1 cellular context compared by ENCODE assay signal in genomic region chr9:129333961-129334743, GRCh38.
TF ChIP-seq lines count a peak whose summit lies in the region.

No MANE protein-coding gene starts in this region.

TF ChIP-seq in HepG2, 621 proteins besides CTCF, POLR2A, EP300 and RAD21 (continued from another document and continues in another):
- no peak for TF ChIP-seq ZBTB40 (IDR thresholded peaks at IDR 0.05)
- no peak; the same call in none of the 2 replicates for TF ChIP-seq ZBTB40 (CRISPR knock-in tag; IDR thresholded peaks at IDR 0.05)
- TF ChIP-seq ZNF101 (CRISPR knock-in tag; IDR thresholded peaks at IDR 0.05; ENCODE audit: borderline replicate concordance, low read depth): no peak
- TF ChIP-seq, protein P1, sequence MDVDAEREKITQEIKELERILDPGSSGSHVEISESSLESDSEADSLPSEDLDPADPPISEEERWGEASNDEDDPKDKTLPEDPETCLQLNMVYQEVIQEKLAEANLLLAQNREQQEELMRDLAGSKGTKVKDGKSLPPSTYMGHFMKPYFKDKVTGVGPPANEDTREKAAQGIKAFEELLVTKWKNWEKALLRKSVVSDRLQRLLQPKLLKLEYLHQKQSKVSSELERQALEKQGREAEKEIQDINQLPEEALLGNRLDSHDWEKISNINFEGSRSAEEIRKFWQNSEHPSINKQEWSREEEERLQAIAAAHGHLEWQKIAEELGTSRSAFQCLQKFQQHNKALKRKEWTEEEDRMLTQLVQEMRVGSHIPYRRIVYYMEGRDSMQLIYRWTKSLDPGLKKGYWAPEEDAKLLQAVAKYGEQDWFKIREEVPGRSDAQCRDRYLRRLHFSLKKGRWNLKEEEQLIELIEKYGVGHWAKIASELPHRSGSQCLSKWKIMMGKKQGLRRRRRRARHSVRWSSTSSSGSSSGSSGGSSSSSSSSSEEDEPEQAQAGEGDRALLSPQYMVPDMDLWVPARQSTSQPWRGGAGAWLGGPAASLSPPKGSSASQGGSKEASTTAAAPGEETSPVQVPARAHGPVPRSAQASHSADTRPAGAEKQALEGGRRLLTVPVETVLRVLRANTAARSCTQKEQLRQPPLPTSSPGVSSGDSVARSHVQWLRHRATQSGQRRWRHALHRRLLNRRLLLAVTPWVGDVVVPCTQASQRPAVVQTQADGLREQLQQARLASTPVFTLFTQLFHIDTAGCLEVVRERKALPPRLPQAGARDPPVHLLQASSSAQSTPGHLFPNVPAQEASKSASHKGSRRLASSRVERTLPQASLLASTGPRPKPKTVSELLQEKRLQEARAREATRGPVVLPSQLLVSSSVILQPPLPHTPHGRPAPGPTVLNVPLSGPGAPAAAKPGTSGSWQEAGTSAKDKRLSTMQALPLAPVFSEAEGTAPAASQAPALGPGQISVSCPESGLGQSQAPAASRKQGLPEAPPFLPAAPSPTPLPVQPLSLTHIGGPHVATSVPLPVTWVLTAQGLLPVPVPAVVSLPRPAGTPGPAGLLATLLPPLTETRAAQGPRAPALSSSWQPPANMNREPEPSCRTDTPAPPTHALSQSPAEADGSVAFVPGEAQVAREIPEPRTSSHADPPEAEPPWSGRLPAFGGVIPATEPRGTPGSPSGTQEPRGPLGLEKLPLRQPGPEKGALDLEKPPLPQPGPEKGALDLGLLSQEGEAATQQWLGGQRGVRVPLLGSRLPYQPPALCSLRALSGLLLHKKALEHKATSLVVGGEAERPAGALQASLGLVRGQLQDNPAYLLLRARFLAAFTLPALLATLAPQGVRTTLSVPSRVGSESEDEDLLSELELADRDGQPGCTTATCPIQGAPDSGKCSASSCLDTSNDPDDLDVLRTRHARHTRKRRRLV (CRISPR knock-in tag; IDR thresholded peaks at IDR 0.05): peak; percentile 91
- TF ChIP-seq, protein P2, sequence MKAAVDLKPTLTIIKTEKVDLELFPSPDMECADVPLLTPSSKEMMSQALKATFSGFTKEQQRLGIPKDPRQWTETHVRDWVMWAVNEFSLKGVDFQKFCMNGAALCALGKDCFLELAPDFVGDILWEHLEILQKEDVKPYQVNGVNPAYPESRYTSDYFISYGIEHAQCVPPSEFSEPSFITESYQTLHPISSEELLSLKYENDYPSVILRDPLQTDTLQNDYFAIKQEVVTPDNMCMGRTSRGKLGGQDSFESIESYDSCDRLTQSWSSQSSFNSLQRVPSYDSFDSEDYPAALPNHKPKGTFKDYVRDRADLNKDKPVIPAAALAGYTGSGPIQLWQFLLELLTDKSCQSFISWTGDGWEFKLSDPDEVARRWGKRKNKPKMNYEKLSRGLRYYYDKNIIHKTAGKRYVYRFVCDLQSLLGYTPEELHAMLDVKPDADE (CRISPR knock-in tag; IDR thresholded peaks at IDR 0.05): no peak
- peak; percentile 92 for TF ChIP-seq ZFP36 (IDR thresholded peaks at IDR 0.05; ENCODE audit: borderline replicate concordance, low read depth, low read length, partially characterized antibody)
- no peak for TF ChIP-seq ZNF407 (CRISPR knock-in tag; IDR thresholded peaks at IDR 0.05; ENCODE audit: not compliant biosample characterization)
- TF ChIP-seq, protein P3, sequence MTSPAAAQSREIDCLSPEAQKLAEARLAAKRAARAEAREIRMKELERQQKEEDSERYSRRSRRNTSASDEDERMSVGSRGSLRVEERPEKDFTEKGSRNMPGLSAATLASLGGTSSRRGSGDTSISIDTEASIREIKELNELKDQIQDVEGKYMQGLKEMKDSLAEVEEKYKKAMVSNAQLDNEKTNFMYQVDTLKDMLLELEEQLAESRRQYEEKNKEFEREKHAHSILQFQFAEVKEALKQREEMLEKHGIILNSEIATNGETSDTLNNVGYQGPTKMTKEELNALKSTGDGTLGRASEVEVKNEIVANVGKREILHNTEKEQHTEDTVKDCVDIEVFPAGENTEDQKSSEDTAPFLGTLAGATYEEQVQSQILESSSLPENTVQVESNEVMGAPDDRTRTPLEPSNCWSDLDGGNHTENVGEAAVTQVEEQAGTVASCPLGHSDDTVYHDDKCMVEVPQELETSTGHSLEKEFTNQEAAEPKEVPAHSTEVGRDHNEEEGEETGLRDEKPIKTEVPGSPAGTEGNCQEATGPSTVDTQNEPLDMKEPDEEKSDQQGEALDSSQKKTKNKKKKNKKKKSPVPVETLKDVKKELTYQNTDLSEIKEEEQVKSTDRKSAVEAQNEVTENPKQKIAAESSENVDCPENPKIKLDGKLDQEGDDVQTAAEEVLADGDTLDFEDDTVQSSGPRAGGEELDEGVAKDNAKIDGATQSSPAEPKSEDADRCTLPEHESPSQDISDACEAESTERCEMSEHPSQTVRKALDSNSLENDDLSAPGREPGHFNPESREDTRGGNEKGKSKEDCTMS (CRISPR knock-in tag; conservative IDR thresholded peaks at IDR 0.05): no peak
- no peak for TF ChIP-seq PAWR (CRISPR knock-in tag; IDR thresholded peaks at IDR 0.05; ENCODE audit: borderline replicate concordance)
- TF ChIP-seq CEBPG (CRISPR knock-in tag; IDR thresholded peaks at IDR 0.05): peak; percentile 94
- TF ChIP-seq, protein P4, sequence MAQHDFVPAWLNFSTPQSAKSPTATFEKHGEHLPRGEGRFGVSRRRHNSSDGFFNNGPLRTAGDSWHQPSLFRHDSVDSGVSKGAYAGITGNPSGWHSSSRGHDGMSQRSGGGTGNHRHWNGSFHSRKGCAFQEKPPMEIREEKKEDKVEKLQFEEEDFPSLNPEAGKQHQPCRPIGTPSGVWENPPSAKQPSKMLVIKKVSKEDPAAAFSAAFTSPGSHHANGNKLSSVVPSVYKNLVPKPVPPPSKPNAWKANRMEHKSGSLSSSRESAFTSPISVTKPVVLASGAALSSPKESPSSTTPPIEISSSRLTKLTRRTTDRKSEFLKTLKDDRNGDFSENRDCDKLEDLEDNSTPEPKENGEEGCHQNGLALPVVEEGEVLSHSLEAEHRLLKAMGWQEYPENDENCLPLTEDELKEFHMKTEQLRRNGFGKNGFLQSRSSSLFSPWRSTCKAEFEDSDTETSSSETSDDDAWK (CRISPR knock-in tag; IDR thresholded peaks at IDR 0.05): no peak
- peak; percentile 61 for TF ChIP-seq ZMYM4 (CRISPR knock-in tag; IDR thresholded peaks at IDR 0.05)
